18 cellular contexts compared by ENCODE assay signal in the genomic region with DNA sequence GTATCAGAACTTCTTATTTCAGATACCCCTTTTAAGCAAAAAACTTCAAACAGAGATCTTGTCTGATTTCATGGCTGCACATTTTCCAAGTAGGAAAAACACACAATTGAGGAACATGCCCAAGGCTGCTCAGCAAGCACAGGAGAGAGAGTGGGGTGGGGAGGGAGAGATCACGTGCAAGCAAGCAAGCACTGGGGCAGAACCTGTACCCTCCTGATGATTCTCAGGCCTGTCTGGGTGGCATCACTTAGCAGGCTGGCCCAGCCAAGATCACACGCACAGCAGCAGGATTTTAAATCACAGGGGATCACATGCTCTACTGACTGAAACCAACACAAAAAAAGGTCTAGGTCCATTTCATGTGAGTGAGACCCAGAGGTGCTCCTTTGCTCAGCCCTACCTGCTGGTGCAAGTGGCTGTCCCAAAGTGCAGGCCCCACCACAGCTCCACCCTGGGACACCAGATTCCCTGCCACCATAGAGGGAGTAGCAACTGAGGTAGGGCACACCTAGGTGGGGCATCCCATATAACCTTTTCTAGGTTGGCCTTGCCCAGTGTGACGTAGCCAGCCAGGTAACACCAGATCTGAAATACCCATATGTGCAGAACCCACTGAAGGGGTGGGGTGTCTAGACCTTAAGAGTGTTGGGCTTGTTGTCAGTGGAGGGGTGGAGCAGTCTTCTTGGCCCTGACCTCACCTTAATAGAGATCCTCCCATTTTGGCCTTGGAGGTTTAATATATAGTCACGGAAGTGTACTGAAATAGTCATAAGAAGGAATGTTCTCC. TPM values are rescaled to one million over a fixed set of nuclear protein-coding genes. Genes with fewer than 3 reads are reported as not detected.
DNase-seq lines count a peak whose midpoint lies in the region; ATAC-seq and TF ChIP-seq lines count a peak whose summit lies in the region.
"Had no signal": no experiment of that assay in that cellular context is flagged by ENCODE, and none has a peak within 500 bp of the region (broad histone marks: within the 10 kb centered on the region; RNA-seq: fewer than 3 reads in every experiment).

No MANE protein-coding gene starts in this region.

- peaks cover 56% of the 10 kb centered on the region for H3K4me1 ChIP-seq in OCI-LY1 (ENCODE audit: insufficient read depth, low read length, severe bottlenecking)
- H3K4me1 ChIP-seq in trophoblast cell (ENCODE audit: control insufficient read depth in 1 of 2, insufficient read depth in 2 of 2, low read length in 2 of 2): peaks cover 5 to 19% of the 10 kb centered on the region in 2 experiments
- peaks cover 8% of the 10 kb centered on the region for H3K4me1 ChIP-seq in MM.1S (ENCODE audit: low read length)

- H3K36me3 ChIP-seq in OCI-LY1 (ENCODE audit: insufficient read depth, low read length): no peaks in the 10 kb centered on the region
- H3K36me3 ChIP-seq in trophoblast cell (ENCODE audit: control insufficient read depth in 1 of 2, insufficient read depth in 2 of 2, low read length in 2 of 2): no peaks in the 10 kb centered on the region
- H3K36me3 ChIP-seq in MM.1S (replicated peaks; ENCODE audit: insufficient read depth, low read length): no peaks in the 10 kb centered on the region
- H3K36me3 ChIP-seq: HAP-1 had no signal

- no CpG with 5 or more reads among the region's 4 CpGs for WGBS in trophoblast cell (ENCODE audit: extremely low coverage, insufficient coverage, insufficient read length)

- H2AK5ac ChIP-seq in trophoblast cell (ENCODE audit: low read length): peak overlapping the region; percentile 13

- H4K91ac ChIP-seq in trophoblast cell (ENCODE audit: low read depth, low read length): no peak overlapping the region

- H2BK120ac ChIP-seq in trophoblast cell (ENCODE audit: insufficient read depth, low read length, poor library complexity): no peak overlapping the region

- no peak overlapping the region; the same call in 1 of the 2 replicates for H3K9ac ChIP-seq in OCI-LY1 (ENCODE audit: low read length)
- H3K9ac ChIP-seq in trophoblast cell (ENCODE audit: low read length): no peak overlapping the region
- no peak overlapping the region for H3K9ac ChIP-seq in MM.1S (ENCODE audit: low read length)
- H3K9ac ChIP-seq: SK-N-SH had no signal

- H3K9me2 ChIP-seq in OCI-LY1 (ENCODE audit: low read depth, low read length) (no peaks in the 10 kb centered on the region), MM.1S (replicated peaks; ENCODE audit: insufficient read depth, low read length) (no peaks in the 10 kb centered on the region)
- H3K9me2 ChIP-seq: SK-N-SH had no signal

- H3K4me3 ChIP-seq in OCI-LY1 (ENCODE audit: low read depth, low read length, poor library complexity, severe bottlenecking): no peak overlapping the region
- peak overlapping the region; percentile 39 for H3K4me3 ChIP-seq in trophoblast cell (ENCODE audit: low read depth, low read length)
- no peak overlapping the region for H3K4me3 ChIP-seq in MM.1S (ENCODE audit: low read length)
- H3K4me3 ChIP-seq: HAP-1 had no signal

- peak; percentile 38 for ATAC-seq in GM18861 (IDR thresholded peaks at IDR 0.05; ENCODE audit: unreplicated experiment)

- no peak for TF ChIP-seq CTCF in OCI-LY1 (IDR thresholded peaks at IDR 0.05; ENCODE audit: low read length)
- no peak for TF ChIP-seq CTCF in MM.1S (IDR thresholded peaks at IDR 0.05; ENCODE audit: low read length)

- peak overlapping the region; percentile 30; the same call in 1 of the 2 replicates for H3K4me2 ChIP-seq in OCI-LY1 (ENCODE audit: low read length)
- H3K4me2 ChIP-seq in trophoblast cell (ENCODE audit: low read length): no peak overlapping the region
- H3K4me2 ChIP-seq in MM.1S (ENCODE audit: low read depth, low read length): no peak overlapping the region
- H3K4me2 ChIP-seq: SK-N-SH had no signal

- H4K8ac ChIP-seq in trophoblast cell (ENCODE audit: low read depth, low read length): no peak overlapping the region

- H3K79me1 ChIP-seq in trophoblast cell (ENCODE audit: low read length): peaks cover 14% of the 10 kb centered on the region

- no peak overlapping the region for H2BK5ac ChIP-seq in trophoblast cell (ENCODE audit: low read depth, low read length, poor library complexity)

- H3F3A ChIP-seq in OCI-LY1 (ENCODE audit: insufficient read depth, low read length): no peaks in the 10 kb centered on the region
- H3F3A ChIP-seq in MM.1S (ENCODE audit: insufficient read depth, low read length): peaks cover 4% of the 10 kb centered on the region; the same call in 1 of the 2 replicates

- no peak overlapping the region for H3K23ac ChIP-seq in trophoblast cell (ENCODE audit: low read length)

- H2AFZ ChIP-seq in OCI-LY1 (ENCODE audit: low read length): 0 out of 2 replicates have a peak overlapping the region, but pooled peaks have one; percentile 25
- H2AFZ ChIP-seq in trophoblast cell (ENCODE audit: insufficient read depth, low read length, poor library complexity): no peak overlapping the region
- H2AFZ ChIP-seq in MM.1S (ENCODE audit: low read length): no peak overlapping the region

- H2BK12ac ChIP-seq in trophoblast cell (ENCODE audit: low read length): peak overlapping the region; percentile 8

- H3K9me3 ChIP-seq in OCI-LY1 (ENCODE audit: low read length): no peaks in the 10 kb centered on the region
- H3K9me3 ChIP-seq in trophoblast cell (ENCODE audit: insufficient read depth, low read depth, low read length): no peaks in the 10 kb centered on the region
- no peaks in the 10 kb centered on the region for H3K9me3 ChIP-seq in MM.1S (replicated peaks; ENCODE audit: insufficient read depth, low read length)
- H3K9me3 ChIP-seq: HAP-1, SK-N-SH had no signal

- H4K20me1 ChIP-seq in OCI-LY1 (ENCODE audit: insufficient read depth, low read length) (no peaks in the 10 kb centered on the region), MM.1S (ENCODE audit: insufficient read depth, low read length) (no peaks in the 10 kb centered on the region)

- DNase-seq in left kidney (ENCODE audit: low read depth, low spot score) (peak; percentile 27), trophoblast cell (no peak), medulla oblongata (ENCODE audit: extremely low spot score) (no peak), LoVo (ENCODE audit: low spot score) (no peak), MM.1S (no peak), NCI-H774 (lab: John Stamatoyannopoulos, UW) (no peak)
- DNase-seq: CD8-positive, alpha-beta memory T cell; DMS 273 treated with DMSO at 0.1 percent for 48 hours; KG1; NCI-H1105; NCI-H187; NCI-H446 treated with DMSO at 0.1 percent for 48 hours; NCI-H82; Right ventricle myocardium superior; SK-N-SH had no signal

- H3K18ac ChIP-seq in trophoblast cell (ENCODE audit: low read length): no peak overlapping the region

- H3K79me2 ChIP-seq in OCI-LY1 (ENCODE audit: insufficient read depth, low read length) (no peaks in the 10 kb centered on the region), trophoblast cell (ENCODE audit: control insufficient read depth, insufficient read depth, low read length, poor library complexity) (peaks cover 8% of the 10 kb centered on the region), MM.1S (ENCODE audit: low read length) (no peaks in the 10 kb centered on the region)

- H3K27me3 ChIP-seq in OCI-LY1 (ENCODE audit: insufficient read depth, low read length) (no peaks in the 10 kb centered on the region), trophoblast cell (ENCODE audit: insufficient read depth, low read length) (no peaks in the 10 kb centered on the region), MM.1S (replicated peaks; ENCODE audit: insufficient read depth, low read length) (no peaks in the 10 kb centered on the region)

- no peak overlapping the region for H4K12ac ChIP-seq in trophoblast cell (ENCODE audit: low read depth, low read length)

- no peak overlapping the region for H3K4ac ChIP-seq in trophoblast cell (ENCODE audit: low read depth, low read length)

- H3K27ac ChIP-seq in OCI-LY1 (ENCODE audit: low read depth, low read length, poor library complexity, severe bottlenecking) (peak overlapping the region; percentile 76), trophoblast cell (ENCODE audit: low read depth, low read length) (no peak overlapping the region), MM.1S (ENCODE audit: low read length) (no peak overlapping the region)

- no peak overlapping the region for H3K14ac ChIP-seq in trophoblast cell (ENCODE audit: low read length)

RNA-seq across cellular contexts. Expression of gene LYPD6B, which starts 1.8 kb away (rescaled TPM):
- 43.9 and 44.9 TPM in 2 replicates for polyA plus RNA-seq in trophoblast cell (2013)
- polyA plus RNA-seq: CD8-positive, alpha-beta memory T cell had no signal
